Comparison of ENCODE assay signal across 2 cellular contexts in genomic region chr3:151644986-151645385, GRCh38.
TF ChIP-seq lines count a peak whose summit lies in the region.

No MANE protein-coding gene starts in this region.

TF ChIP-seq in A549, 52 proteins besides CTCF, POLR2A, EP300 and RAD21 (continued from another document):
- TF ChIP-seq USF2 (IDR thresholded peaks at IDR 0.05) (no peak), CHD4 (IDR thresholded peaks at IDR 0.05; ENCODE audit: borderline replicate concordance) (no peak), MYC (IDR thresholded peaks at IDR 0.05; ENCODE audit: borderline replicate concordance, low read length) (no peak), CEBPB (IDR thresholded peaks at IDR 0.05) (no peak), FOSB (CRISPR knock-in tag; IDR thresholded peaks at IDR 0.05) (no peak), HDAC2 (IDR thresholded peaks at IDR 0.05) (no peak), SREBF2 (IDR thresholded peaks at IDR 0.05) (no peak), RFX5 (IDR thresholded peaks at IDR 0.05) (no peak), ATOH8 (CRISPR knock-in tag; IDR thresholded peaks at IDR 0.05; ENCODE audit: low read depth) (no peak), RCOR1 (IDR thresholded peaks at IDR 0.05; ENCODE audit: low read depth, low read length) (no peak)
TF ChIP-seq in A549: peak in this region for 0.

TF ChIP-seq in K562, 482 proteins besides CTCF, POLR2A, EP300 and RAD21 (continued from another document):
- TF ChIP-seq, protein P1, sequence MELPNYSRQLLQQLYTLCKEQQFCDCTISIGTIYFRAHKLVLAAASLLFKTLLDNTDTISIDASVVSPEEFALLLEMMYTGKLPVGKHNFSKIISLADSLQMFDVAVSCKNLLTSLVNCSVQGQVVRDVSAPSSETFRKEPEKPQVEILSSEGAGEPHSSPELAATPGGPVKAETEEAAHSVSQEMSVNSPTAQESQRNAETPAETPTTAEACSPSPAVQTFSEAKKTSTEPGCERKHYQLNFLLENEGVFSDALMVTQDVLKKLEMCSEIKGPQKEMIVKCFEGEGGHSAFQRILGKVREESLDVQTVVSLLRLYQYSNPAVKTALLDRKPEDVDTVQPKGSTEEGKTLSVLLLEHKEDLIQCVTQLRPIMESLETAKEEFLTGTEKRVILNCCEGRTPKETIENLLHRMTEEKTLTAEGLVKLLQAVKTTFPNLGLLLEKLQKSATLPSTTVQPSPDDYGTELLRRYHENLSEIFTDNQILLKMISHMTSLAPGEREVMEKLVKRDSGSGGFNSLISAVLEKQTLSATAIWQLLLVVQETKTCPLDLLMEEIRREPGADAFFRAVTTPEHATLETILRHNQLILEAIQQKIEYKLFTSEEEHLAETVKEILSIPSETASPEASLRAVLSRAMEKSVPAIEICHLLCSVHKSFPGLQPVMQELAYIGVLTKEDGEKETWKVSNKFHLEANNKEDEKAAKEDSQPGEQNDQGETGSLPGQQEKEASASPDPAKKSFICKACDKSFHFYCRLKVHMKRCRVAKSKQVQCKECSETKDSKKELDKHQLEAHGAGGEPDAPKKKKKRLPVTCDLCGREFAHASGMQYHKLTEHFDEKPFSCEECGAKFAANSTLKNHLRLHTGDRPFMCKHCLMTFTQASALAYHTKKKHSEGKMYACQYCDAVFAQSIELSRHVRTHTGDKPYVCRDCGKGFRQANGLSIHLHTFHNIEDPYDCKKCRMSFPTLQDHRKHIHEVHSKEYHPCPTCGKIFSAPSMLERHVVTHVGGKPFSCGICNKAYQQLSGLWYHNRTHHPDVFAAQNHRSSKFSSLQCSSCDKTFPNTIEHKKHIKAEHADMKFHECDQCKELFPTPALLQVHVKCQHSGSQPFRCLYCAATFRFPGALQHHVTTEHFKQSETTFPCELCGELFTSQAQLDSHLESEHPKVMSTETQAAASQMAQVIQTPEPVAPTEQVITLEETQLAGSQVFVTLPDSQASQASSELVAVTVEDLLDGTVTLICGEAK (IDR thresholded peaks at IDR 0.05): no peak
- TF ChIP-seq, protein P1 (CRISPR knock-in tag; IDR thresholded peaks at IDR 0.05): no peak
- TF ChIP-seq CTBP1 (IDR thresholded peaks at IDR 0.05; ENCODE audit: borderline replicate concordance) (no peak), ZNF197 (CRISPR knock-in tag; IDR thresholded peaks at IDR 0.05; ENCODE audit: low read depth) (no peak), ELF2 (CRISPR knock-in tag; IDR thresholded peaks at IDR 0.05) (no peak), SOX6 (IDR thresholded peaks at IDR 0.05) (no peak)
